ENCODE assay signal across 25 cellular contexts in the genomic region with DNA sequence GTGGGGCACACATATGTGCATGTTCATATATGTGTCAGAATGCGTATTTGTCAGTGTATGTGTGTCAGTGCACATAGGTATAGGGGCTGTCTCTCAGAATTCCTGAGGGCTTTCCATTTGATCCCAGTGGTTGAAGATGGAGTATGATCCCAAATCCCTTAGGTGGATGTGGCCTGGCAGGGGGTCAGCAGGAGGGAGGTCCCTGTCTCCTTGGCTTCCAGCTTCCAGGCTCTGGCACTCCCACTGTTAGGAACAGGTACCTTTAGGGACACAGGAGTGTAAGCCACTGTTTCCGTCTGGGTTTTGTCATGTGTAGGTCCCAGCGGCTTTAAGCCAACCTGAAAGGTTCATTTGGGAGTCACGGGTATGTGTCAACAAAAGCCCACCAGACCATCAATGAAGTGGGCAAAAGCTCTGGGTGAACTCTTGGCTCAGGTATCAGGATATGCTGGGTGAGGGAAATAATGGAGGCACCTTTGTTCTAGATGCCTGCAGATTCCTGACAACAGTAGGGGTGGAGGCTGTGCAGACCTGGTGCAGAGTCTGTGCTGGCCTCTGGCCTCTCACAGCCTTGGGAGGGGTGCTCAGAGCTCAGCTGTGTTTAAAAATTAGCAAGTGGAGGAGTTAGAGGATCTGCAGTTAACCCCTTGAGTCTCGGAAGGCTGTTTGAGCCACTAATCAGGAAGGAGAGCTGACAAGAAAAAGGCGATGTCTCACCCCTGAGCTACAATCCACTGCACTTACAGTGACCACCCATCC. TPM values are rescaled to one million over a fixed set of nuclear protein-coding genes. Genes with fewer than 3 reads are reported as not detected.
DNase-seq lines count a peak whose midpoint lies in the region; TF ChIP-seq lines count a peak whose summit lies in the region.
"Had no signal": no experiment of that assay in that cellular context is flagged by ENCODE, and none has a peak within 500 bp of the region (broad histone marks: within the 10 kb centered on the region; RNA-seq: fewer than 3 reads in every experiment).

No MANE protein-coding gene starts in this region.

- peaks cover 62% of the 10 kb centered on the region for H3K4me1 Mint-ChIP-seq in neural progenitor cell
- H3K4me1 Mint-ChIP-seq in activated T-helper 1 cell treated with anti-CD3 and anti-CD28 coated beads, Interleukin-12 subunit alpha, Interleukin-12 subunit beta, Interleukin-2, Interleukin-4 antibody, amounts not matched to agents 30 ng/mL and 10 ng/mL and 1 ng/mL, durations not matched to agents 14 hours and 24 hours and 36 hours (ENCODE audit: low read depth): no peaks in the 10 kb centered on the region

- H3K27ac ChIP-seq in BLaER1 treated with 17β-estradiol and CSF1 and Interleukin-3, amounts not matched to agents 10 nM and 100 nM: peak overlapping the region in 5 of 11 experiments; percentile 12 to 77 (median 43); a peak in 6 of 22 replicates
- H3K27ac ChIP-seq in OCI-LY1 (ENCODE audit: low read depth, low read length, poor library complexity, severe bottlenecking): peak overlapping the region; percentile 90
- no peak overlapping the region for H3K27ac ChIP-seq in neural progenitor cell
- H3K27ac ChIP-seq: neutrophil, thoracic aorta had no signal

- DNase-seq in islet precursor cell: peak; percentile 61
- no peak for DNase-seq in neural progenitor cell (ENCODE audit: low spot score)
- no peak for DNase-seq in SHP77 (lab: John Stamatoyannopoulos, UW)
- no peak for DNase-seq in activated T-helper 1 cell treated with anti-CD3 and anti-CD28 coated beads, Interleukin-12 subunit alpha, Interleukin-12 subunit beta, Interleukin-2, Interleukin-4 antibody, amounts not matched to agents 30 ng/mL and 10 ng/mL and 1 ng/mL, durations not matched to agents 14 hours and 24 hours and 36 hours (ENCODE audit: low spot score)
- no peak for DNase-seq in DMS53 (lab: John Stamatoyannopoulos, UW)
- no peak for DNase-seq in HEK293T (ENCODE audit: extremely low spot score)
- DNase-seq: activated naive CD8-positive, alpha-beta T cell treated with anti-CD3 and anti-CD28 coated beads, Interleukin-2, amount 10 ng/mL, durations not matched to agents 7 days and 5 days; C1 segment of cervical spinal cord; effector CD8-positive, alpha-beta T cell; foreskin fibroblast; immature natural killer cell; NCI-H1105 treated with DMSO at 0.1 percent for 48 hours; NCI-H2029; NCI-H2227 treated with DMSO at 0.1 percent for 48 hours; NCI-H748 treated with DMSO at 0.1 percent for 48 hours; small intestine; stimulated activated CD4-positive, alpha-beta T cell treated with anti-CD3 and anti-CD28 coated beads, Interleukin-2, amount 100 ng/mL, for 48 hours; stimulated activated naive B cell treated with anti-CD40 and anti-IgM and Interleukin-4, amounts not matched to agents 10 μg/mL and 1 μg/mL and 100 μg/mL, for 72 hours; T-helper 2 cell had no signal

- intact Hi-C loops in activated T-helper 1 cell treated with anti-CD3 and anti-CD28 coated beads, Interleukin-12 subunit alpha, Interleukin-12 subunit beta, Interleukin-2, Interleukin-4 antibody, amounts not matched to agents 30 ng/mL and 10 ng/mL and 1 ng/mL, durations not matched to agents 14 hours and 24 hours and 36 hours (cut with micrococcal nuclease): no loop called here

- H3K9me3 ChIP-seq in BLaER1 treated with 17β-estradiol and CSF1 and Interleukin-3, amounts not matched to agents 10 nM and 100 nM (replicated peaks in 1 of 11): no peaks in the 10 kb centered on the region
- H3K9me3 ChIP-seq in OCI-LY1 (ENCODE audit: low read length) (no peaks in the 10 kb centered on the region), neural progenitor cell (ENCODE audit: low read depth) (no peaks in the 10 kb centered on the region)
- H3K9me3 ChIP-seq: HAP-1, neutrophil, thoracic aorta had no signal

- H2AFZ ChIP-seq in OCI-LY1 (ENCODE audit: low read length) (no peak overlapping the region), neural progenitor cell (replicated peaks) (no peak overlapping the region)

- POLR2A ChIA-PET in HEK293T (lab: Yijun Ruan, JAX): interaction anchor here (1.4 kb wide), 1 partner anchor 9 kb away, joined by 5 read pairs; the partner anchor contains the start of gene KCNQ1OT1

- peak overlapping the region in 5 of 11 experiments; percentile 10 to 52 (median 44); a peak in 6 of 22 replicates for H3K9ac ChIP-seq in BLaER1 treated with 17β-estradiol and CSF1 and Interleukin-3, amounts not matched to agents 10 nM and 100 nM
- H3K9ac ChIP-seq in OCI-LY1 (ENCODE audit: low read length): no peak overlapping the region
- no peak overlapping the region for H3K9ac ChIP-seq in neural progenitor cell

- no peak overlapping the region; a peak in 1 of 20 replicates for H3K4me3 ChIP-seq in BLaER1 treated with 17β-estradiol and CSF1 and Interleukin-3, amounts not matched to agents 10 nM and 100 nM
- H3K4me3 ChIP-seq in OCI-LY1 (ENCODE audit: low read depth, low read length, poor library complexity, severe bottlenecking) (no peak overlapping the region), neural progenitor cell (no peak overlapping the region)
- H3K4me3 ChIP-seq: GM12878, HAP-1, thoracic aorta had no signal

- H3K79me2 ChIP-seq in OCI-LY1 (ENCODE audit: insufficient read depth, low read length): no peaks in the 10 kb centered on the region
- peaks cover 4% of the 10 kb centered on the region for H3K79me2 ChIP-seq in neural progenitor cell (ENCODE audit: low read depth)

- no peaks in the 10 kb centered on the region for H3K9me3 Mint-ChIP-seq in neural progenitor cell
- H3K9me3 Mint-ChIP-seq in activated T-helper 1 cell treated with anti-CD3 and anti-CD28 coated beads, Interleukin-12 subunit alpha, Interleukin-12 subunit beta, Interleukin-2, Interleukin-4 antibody, amounts not matched to agents 30 ng/mL and 10 ng/mL and 1 ng/mL, durations not matched to agents 14 hours and 24 hours and 36 hours: no peaks in the 10 kb centered on the region
- H3K9me3 Mint-ChIP-seq: activated naive CD8-positive, alpha-beta T cell treated with anti-CD3 and anti-CD28 coated beads, Interleukin-2, amount 10 ng/mL, durations not matched to agents 7 days and 5 days; immature natural killer cell; stimulated activated naive B cell treated with anti-CD40 and anti-IgM and Interleukin-4, amounts not matched to agents 10 μg/mL and 1 μg/mL and 100 μg/mL, for 72 hours had no signal

- no peaks in the 10 kb centered on the region for H3K27me3 ChIP-seq in BLaER1 treated with 17β-estradiol and CSF1 and Interleukin-3, amounts not matched to agents 10 nM and 100 nM
- H3K27me3 ChIP-seq in OCI-LY1 (ENCODE audit: insufficient read depth, low read length) (no peaks in the 10 kb centered on the region), neural progenitor cell (no peaks in the 10 kb centered on the region)
- H3K27me3 ChIP-seq: neutrophil had no signal

- peaks cover 82 to 100% (median 100%) of the 10 kb centered on the region in 11 experiments; a peak in 20 of 22 replicates for H4K20me1 ChIP-seq in BLaER1 treated with 17β-estradiol and CSF1 and Interleukin-3, amounts not matched to agents 10 nM and 100 nM
- no peaks in the 10 kb centered on the region for H4K20me1 ChIP-seq in OCI-LY1 (ENCODE audit: insufficient read depth, low read length)
- H4K20me1 ChIP-seq in neural progenitor cell (ENCODE audit: low read depth): peaks cover 92% of the 10 kb centered on the region

- peak overlapping the region; percentile 13 to 94 (median 82); a peak in 21 of 22 replicates for H3K4me2 ChIP-seq in BLaER1 treated with 17β-estradiol and CSF1 and Interleukin-3, amounts not matched to agents 10 nM and 100 nM
- H3K4me2 ChIP-seq in OCI-LY1 (ENCODE audit: low read length) (no peak overlapping the region), neural progenitor cell (peak overlapping the region; percentile 33)

- H3K9me2 ChIP-seq in OCI-LY1 (ENCODE audit: low read depth, low read length): no peaks in the 10 kb centered on the region

- no peaks in the 10 kb centered on the region for H3K36me3 Mint-ChIP-seq in neural progenitor cell
- H3K36me3 Mint-ChIP-seq in activated T-helper 1 cell treated with anti-CD3 and anti-CD28 coated beads, Interleukin-12 subunit alpha, Interleukin-12 subunit beta, Interleukin-2, Interleukin-4 antibody, amounts not matched to agents 30 ng/mL and 10 ng/mL and 1 ng/mL, durations not matched to agents 14 hours and 24 hours and 36 hours (ENCODE audit: low read depth): no peaks in the 10 kb centered on the region
- H3K36me3 Mint-ChIP-seq: activated naive CD8-positive, alpha-beta T cell treated with anti-CD3 and anti-CD28 coated beads, Interleukin-2, amount 10 ng/mL, durations not matched to agents 7 days and 5 days; immature natural killer cell had no signal

- H3K36me3 ChIP-seq in BLaER1 treated with 17β-estradiol and CSF1 and Interleukin-3, amounts not matched to agents 10 nM and 100 nM: peaks cover 0 to 39% (median 8%) of the 10 kb centered on the region in 11 experiments; a peak in 9 of 22 replicates
- H3K36me3 ChIP-seq in OCI-LY1 (ENCODE audit: insufficient read depth, low read length) (no peaks in the 10 kb centered on the region), neural progenitor cell (no peaks in the 10 kb centered on the region)
- H3K36me3 ChIP-seq: HAP-1, thoracic aorta had no signal

- CTCF ChIA-PET in HEK293T (lab: Yijun Ruan, JAX): no interaction called here

- peaks cover 7% of the 10 kb centered on the region for H3K27me3 Mint-ChIP-seq in neural progenitor cell (ENCODE audit: insufficient read depth, low read depth)
- no peaks in the 10 kb centered on the region for H3K27me3 Mint-ChIP-seq in activated T-helper 1 cell treated with anti-CD3 and anti-CD28 coated beads, Interleukin-12 subunit alpha, Interleukin-12 subunit beta, Interleukin-2, Interleukin-4 antibody, amounts not matched to agents 30 ng/mL and 10 ng/mL and 1 ng/mL, durations not matched to agents 14 hours and 24 hours and 36 hours (ENCODE audit: insufficient read depth)
- H3K27me3 Mint-ChIP-seq: activated naive CD8-positive, alpha-beta T cell treated with anti-CD3 and anti-CD28 coated beads, Interleukin-2, amount 10 ng/mL, durations not matched to agents 7 days and 5 days; stimulated activated naive B cell treated with anti-CD40 and anti-IgM and Interleukin-4, amounts not matched to agents 10 μg/mL and 1 μg/mL and 100 μg/mL, for 72 hours had no signal

- no peaks in the 10 kb centered on the region for H3F3A ChIP-seq in OCI-LY1 (ENCODE audit: insufficient read depth, low read length)
- peaks cover 31% of the 10 kb centered on the region for H3F3A ChIP-seq in neural progenitor cell (ENCODE audit: low read depth)

- no peak overlapping the region for H3K4me3 Mint-ChIP-seq in neural progenitor cell
- H3K4me3 Mint-ChIP-seq in activated T-helper 1 cell treated with anti-CD3 and anti-CD28 coated beads, Interleukin-12 subunit alpha, Interleukin-12 subunit beta, Interleukin-2, Interleukin-4 antibody, amounts not matched to agents 30 ng/mL and 10 ng/mL and 1 ng/mL, durations not matched to agents 14 hours and 24 hours and 36 hours: no peak overlapping the region
- H3K4me3 Mint-ChIP-seq: activated naive CD8-positive, alpha-beta T cell treated with anti-CD3 and anti-CD28 coated beads, Interleukin-2, amount 10 ng/mL, durations not matched to agents 7 days and 5 days; immature natural killer cell; stimulated activated naive B cell treated with anti-CD40 and anti-IgM and Interleukin-4, amounts not matched to agents 10 μg/mL and 1 μg/mL and 100 μg/mL, for 72 hours had no signal

- TF ChIP-seq CTCF in OCI-LY1 (IDR thresholded peaks at IDR 0.05; ENCODE audit: low read length) (no peak), neural progenitor cell (IDR thresholded peaks at IDR 0.05) (no peak)

- peaks cover 74 to 92% (median 83%) of the 10 kb centered on the region in 10 experiments for H3K4me1 ChIP-seq in BLaER1 treated with 17β-estradiol and CSF1 and Interleukin-3, amounts not matched to agents 10 nM and 100 nM
- peaks cover 48% of the 10 kb centered on the region for H3K4me1 ChIP-seq in OCI-LY1 (ENCODE audit: insufficient read depth, low read length, severe bottlenecking)
- peaks cover 43% of the 10 kb centered on the region for H3K4me1 ChIP-seq in neural progenitor cell
- H3K4me1 ChIP-seq: HAP-1 had no signal

- H3K27ac Mint-ChIP-seq in neural progenitor cell: peak overlapping the region; percentile 57
- H3K27ac Mint-ChIP-seq in activated T-helper 1 cell treated with anti-CD3 and anti-CD28 coated beads, Interleukin-12 subunit alpha, Interleukin-12 subunit beta, Interleukin-2, Interleukin-4 antibody, amounts not matched to agents 30 ng/mL and 10 ng/mL and 1 ng/mL, durations not matched to agents 14 hours and 24 hours and 36 hours: no peak overlapping the region
- H3K27ac Mint-ChIP-seq: immature natural killer cell; stimulated activated naive B cell treated with anti-CD40 and anti-IgM and Interleukin-4, amounts not matched to agents 10 μg/mL and 1 μg/mL and 100 μg/mL, for 72 hours had no signal

RNA-seq across cellular contexts. Expression of gene KCNQ1OT1, which starts 9.0 kb away (rescaled TPM):
- total RNA-seq in neural progenitor cell (ENCODE audit: low replicate concordance): 2.3 TPM in 2 replicates
- total RNA-seq in activated T-helper 1 cell treated with anti-CD3 and anti-CD28 coated beads, Interleukin-12 subunit alpha, Interleukin-12 subunit beta, Interleukin-2, Interleukin-4 antibody, amounts not matched to agents 30 ng/mL and 10 ng/mL and 1 ng/mL, durations not matched to agents 14 hours and 24 hours and 36 hours: 0.66 and 0.67 TPM in 2 replicates
